8 cellular contexts compared by ENCODE assay signal in genomic region chr2:74834806-74835755, GRCh38. TPM values are rescaled to one million over a fixed set of nuclear protein-coding genes. Genes with fewer than 3 reads are reported as not detected.
DNase-seq lines count a peak whose midpoint lies in the region; ATAC-seq lines count a peak whose summit lies in the region.

No MANE protein-coding gene starts in this region.

- ATAC-seq in GM19455 (IDR thresholded peaks at IDR 0.05; ENCODE audit: unreplicated experiment) (peak; percentile 57), HG03565 (IDR thresholded peaks at IDR 0.05; ENCODE audit: unreplicated experiment) (peak; percentile 31), Right ventricle myocardium superior (ENCODE audit: poor library complexity) (peak; percentile 51)

- intact Hi-C loops in Right ventricle myocardium superior (cut with DNase I) = no loop called here

- in situ Hi-C loops in Caki2 (cut with HindIII; ENCODE audit: low pct_unique_long_range_greater_than_20kb, low sequenced_read_pairs) = no loop called here

- DNase-seq in Caki2 (ENCODE audit: low read depth) (peak; percentile 74), RKO (ENCODE audit: low spot score) (peak; percentile 71), Right ventricle myocardium superior (peak; percentile 59), renal cortical epithelial cell (ENCODE audit: low read depth) (peak; percentile 27), NCI-H1436 (lab: John Stamatoyannopoulos, UW) (no peak)
- DNase-seq in activated T-helper 9 cell treated with anti-CD3 and anti-CD28 coated beads, Interleukin-2, amount 50 U/mL, for 16 hours (ENCODE audit: low read depth) = peak; percentile 61

RNA-seq across cellular contexts. Expression of gene HK2, which starts 1.2 kb away (rescaled TPM):
- 37.4 and 45.6 TPM in 2 replicates for total RNA-seq in Caki2 (2014; rRNA removed; shearing (Covaris generic); ENCODE audit: low replicate concordance)
- 4.1 TPM for total RNA-seq in Right ventricle myocardium superior
- total RNA-seq in renal cortical epithelial cell = 12.0 and 25.6 TPM in 2 replicates
